ENCODE assay signal across 28 cellular contexts in genomic region chr4:182221987-182222386, GRCh38. TPM values are rescaled to one million over a fixed set of nuclear protein-coding genes. Genes with fewer than 3 reads are reported as not detected.
"Had no signal": no experiment of that assay in that cellular context is flagged by ENCODE, and none has a peak within 500 bp of the region (broad histone marks: within the 10 kb centered on the region; RNA-seq: fewer than 3 reads in every experiment).

No MANE protein-coding gene starts in this region.

- H3K4me2 ChIP-seq: hepatocyte had no signal

- H3K4me1 ChIP-seq: foreskin keratinocyte, gastroesophageal sphincter, heart left ventricle, psoas muscle, sigmoid colon, testis, tibial artery, upper lobe of right lung, uterus had no signal

- H3K27ac Mint-ChIP-seq: effector memory CD8-positive, alpha-beta T cell; memory B cell; natural killer cell; stimulated activated memory B cell treated with anti-CD40 and anti-IgM and Interleukin-4, amounts not matched to agents 10 μg/mL and 1 μg/mL and 100 μg/mL, for 72 hours had no signal

- H3K9me3 ChIP-seq: gastroesophageal sphincter, heart left ventricle, ovary, psoas muscle, sigmoid colon, testis, tibial artery, upper lobe of right lung, uterus had no signal

- H3K9me3 Mint-ChIP-seq: natural killer cell; stimulated activated memory B cell treated with anti-CD40 and anti-IgM and Interleukin-4, amounts not matched to agents 10 μg/mL and 1 μg/mL and 100 μg/mL, for 72 hours had no signal

- FAIRE-seq: endometrium, kidney had no signal

- H3K27ac ChIP-seq: coronary artery, foreskin keratinocyte, gastroesophageal sphincter, heart left ventricle, hepatocyte, ovary, psoas muscle, sigmoid colon, testis, tibial artery, upper lobe of right lung, uterus had no signal

- H3K4me3 Mint-ChIP-seq: effector memory CD8-positive, alpha-beta T cell; memory B cell; natural killer cell; stimulated activated memory B cell treated with anti-CD40 and anti-IgM and Interleukin-4, amounts not matched to agents 10 μg/mL and 1 μg/mL and 100 μg/mL, for 72 hours had no signal

- H3K27me3 ChIP-seq: foreskin keratinocyte, gastroesophageal sphincter, hepatocyte, ovary, sigmoid colon, testis, tibial artery, uterus had no signal

- H3K4me1 Mint-ChIP-seq: memory B cell; natural killer cell; stimulated activated memory B cell treated with anti-CD40 and anti-IgM and Interleukin-4, amounts not matched to agents 10 μg/mL and 1 μg/mL and 100 μg/mL, for 72 hours had no signal

- H3K79me2 ChIP-seq: hepatocyte had no signal

- DNase-seq: effector memory CD8-positive, alpha-beta T cell; erythroblast; foreskin keratinocyte; heart left ventricle; kidney; natural killer cell; occipital lobe; ovary; posterior cingulate gyrus; psoas muscle; right cardiac atrium; sigmoid colon; stimulated activated CD4-positive, alpha-beta T cell treated with anti-CD3 and anti-CD28 coated beads, Interleukin-4, amount 100 ng/mL, for 4 hours; stimulated activated naive CD8-positive, alpha-beta T cell treated with anti-CD3 and anti-CD28 coated beads, Interleukin-15, Interleukin-2, amounts not matched to agents 100 U/mL and 50 U/mL, for 24 hours; substantia nigra; testis; tibial artery; upper lobe of right lung; uterus had no signal

- ATAC-seq: effector memory CD8-positive, alpha-beta T cell; foreskin keratinocyte; gastroesophageal sphincter; heart left ventricle; left lobe of liver; natural killer cell; psoas muscle; right cardiac atrium; stimulated activated memory B cell treated with anti-CD40 and anti-IgM and Interleukin-4, amounts not matched to agents 10 μg/mL and 1 μg/mL and 100 μg/mL, for 72 hours; stimulated activated naive CD8-positive, alpha-beta T cell treated with anti-CD3 and anti-CD28 coated beads, Interleukin-15, Interleukin-2, amounts not matched to agents 100 U/mL and 50 U/mL, for 24 hours; upper lobe of right lung had no signal

- H3K36me3 ChIP-seq: gastroesophageal sphincter, heart left ventricle, ovary, sigmoid colon, tibial artery, upper lobe of right lung, uterus had no signal

- H3K36me3 Mint-ChIP-seq: memory B cell; natural killer cell; stimulated activated memory B cell treated with anti-CD40 and anti-IgM and Interleukin-4, amounts not matched to agents 10 μg/mL and 1 μg/mL and 100 μg/mL, for 72 hours had no signal

- H3K4me3 ChIP-seq: coronary artery, gastroesophageal sphincter, heart left ventricle, hepatocyte, lung, ovary, psoas muscle, sigmoid colon, testis, tibial artery, upper lobe of right lung, uterus had no signal

- H3K27me3 Mint-ChIP-seq: effector memory CD8-positive, alpha-beta T cell; memory B cell; stimulated activated memory B cell treated with anti-CD40 and anti-IgM and Interleukin-4, amounts not matched to agents 10 μg/mL and 1 μg/mL and 100 μg/mL, for 72 hours had no signal

- H2AFZ ChIP-seq: hepatocyte had no signal

RNA-seq across cellular contexts. Expression of gene TENM3, which starts 21.2 kb away (rescaled TPM):
- total RNA-seq: mononuclear cell, natural killer cell had no signal
